23 cellular contexts compared by ENCODE assay signal in genomic region chr12:132250707-132251106, GRCh38.
"Had no signal": no experiment of that assay in that cellular context is flagged by ENCODE, and none has a peak within 500 bp of the region (broad histone marks: within the 10 kb centered on the region; RNA-seq: fewer than 3 reads in every experiment).

No MANE protein-coding gene starts in this region.

- H3K36me3 ChIP-seq: MG63 had no signal

- H3K4me3 ChIP-seq: MG63 had no signal

- ATAC-seq: Panc1, PC-3 had no signal

- H3K9ac ChIP-seq: SK-N-SH had no signal

- H3K27me3 ChIP-seq: MG63 had no signal

- DNase-seq: IMR-90; Karpas-422; KG1; MG63; NCI-H1092; NCI-H1105 treated with DMSO at 0.1 percent for 48 hours; NCI-H1417 treated with DMSO at 0.1 percent for 48 hours; NCI-H146; NCI-H1694 treated with DMSO at 0.1 percent for 48 hours; NCI-H1930; NCI-H2081; NCI-H2107; NCI-H2227 treated with DMSO at 0.1 percent for 48 hours; NCI-H524 treated with DMSO at 0.1 percent for 48 hours; NCI-H69; NCI-H774; NK-92 treated with Interleukin-12 subunit alpha and Interleukin-12 subunit beta, amount 100 ng/mL, for 24 hours; PC-3; SHP77; SK-N-SH had no signal

- H3K9me3 ChIP-seq: MG63, SK-N-SH had no signal

- H3K27ac ChIP-seq: RWPE1 had no signal

- FAIRE-seq: HepG2 had no signal
